20 cellular contexts compared by ENCODE assay signal in genomic region chr20:48230251-48230650, GRCh38.
A peak's percentile ranks its signal among the peaks of the same experiment; 100 is the strongest.
DNase-seq lines count a peak whose midpoint lies in the region; ATAC-seq and TF ChIP-seq lines count a peak whose summit lies in the region.
"Had no signal": no experiment of that assay in that cellular context is flagged by ENCODE, and none has a peak within 500 bp of the region (broad histone marks: within the 10 kb centered on the region; RNA-seq: fewer than 3 reads in every experiment).

No MANE protein-coding gene starts in this region.

- H3K27ac ChIP-seq in A673 (ENCODE audit: low read depth, low read length, poor library complexity, severe bottlenecking) (no peak overlapping the region), foreskin keratinocyte (no peak overlapping the region)
- H3K27ac ChIP-seq: 22Rv1 had no signal

- no peak overlapping the region for H3K4me3 ChIP-seq in A673 (ENCODE audit: low read depth, low read length, poor library complexity, severe bottlenecking)
- H3K4me3 ChIP-seq: GM23338, HAP-1 had no signal

- H3K4me1 ChIP-seq in A673 (ENCODE audit: insufficient read depth, low read length, poor library complexity, severe bottlenecking) (no peaks in the 10 kb centered on the region), foreskin keratinocyte (no peaks in the 10 kb centered on the region)
- H3K4me1 ChIP-seq: HAP-1 had no signal

- no TSS peak for BruUV-seq in A673 (replicated peaks; lab: Mats Ljungman, UMichigan)

- peak; percentile 33 to 71 for DNase-seq in NCI-H2081 (lab: John Stamatoyannopoulos, UW)
- DNase-seq in NCI-H2081 treated with DMSO at 0.1 percent for 48 hours (lab: John Stamatoyannopoulos, UW), result no peak
- DNase-seq in A673 (ENCODE audit: low spot score), result peak; percentile 25
- peak; percentile 79 for DNase-seq in NCI-H69 (lab: John Stamatoyannopoulos, UW)
- peak; percentile 3 for DNase-seq in posterior vena cava (ENCODE audit: low spot score)
- no peak for DNase-seq in foreskin keratinocyte
- no peak for DNase-seq in EL
- DNase-seq in SHP77 (lab: John Stamatoyannopoulos, UW), result no peak
- DNase-seq: ACHN; AML-193; C1 segment of cervical spinal cord; Calu3; CD4-positive, alpha-beta memory T cell; COR-L47; DMS53; DMS79 treated with DMSO at 0.1 percent for 48 hours; HFFc6 had no signal

- intact Hi-C loops in A673 (cut with micrococcal nuclease; ENCODE audit: unreplicated experiment), result no loop called here
- intact Hi-C loops in posterior vena cava (cut with DNase I), result no loop called here

- no peak for TF ChIP-seq CTCF in A673 (conservative IDR thresholded peaks at IDR 0.05; ENCODE audit: low read depth, low read length)
- no peak for TF ChIP-seq CTCF in foreskin keratinocyte (conservative IDR thresholded peaks at IDR 0.05)

- CTCF ChIA-PET in A673 (lab: Charles Lee), result no interaction called here

- H3K9me3 ChIP-seq in A673 (ENCODE audit: low read depth, low read length, poor library complexity, severe bottlenecking), result no peaks in the 10 kb centered on the region

- H3K27me3 ChIP-seq in A673 (replicated peaks; ENCODE audit: insufficient read depth, low read depth, low read length, poor library complexity) (no peaks in the 10 kb centered on the region), foreskin keratinocyte (peaks cover 3% of the 10 kb centered on the region)

- H3K36me3 ChIP-seq in A673 (ENCODE audit: insufficient read depth, low read length, poor library complexity, severe bottlenecking), result no peaks in the 10 kb centered on the region
- H3K36me3 ChIP-seq: HAP-1 had no signal

- ATAC-seq in foreskin keratinocyte, result no peak
- ATAC-seq: GM23338 had no signal

- POLR2A ChIA-PET in A673 (lab: Charles Lee; ENCODE audit: low non-redundant PET), result no interaction called here

Comparison
In these comparisons a context has a peak if more than half of its experiments do, and no peak if none do; other contexts are left out.
1. DNase-seq: peak in NCI-H2081 (2 of 2), A673 (single experiment), NCI-H69 (single experiment) and posterior vena cava (single experiment); none in NCI-H2081 treated with DMSO at 0.1 percent for 48 hours (single experiment), foreskin keratinocyte (0 of 2), EL (single experiment) and SHP77 (0 of 2).